ENCODE assay signal across 16 cellular contexts in the genomic region with DNA sequence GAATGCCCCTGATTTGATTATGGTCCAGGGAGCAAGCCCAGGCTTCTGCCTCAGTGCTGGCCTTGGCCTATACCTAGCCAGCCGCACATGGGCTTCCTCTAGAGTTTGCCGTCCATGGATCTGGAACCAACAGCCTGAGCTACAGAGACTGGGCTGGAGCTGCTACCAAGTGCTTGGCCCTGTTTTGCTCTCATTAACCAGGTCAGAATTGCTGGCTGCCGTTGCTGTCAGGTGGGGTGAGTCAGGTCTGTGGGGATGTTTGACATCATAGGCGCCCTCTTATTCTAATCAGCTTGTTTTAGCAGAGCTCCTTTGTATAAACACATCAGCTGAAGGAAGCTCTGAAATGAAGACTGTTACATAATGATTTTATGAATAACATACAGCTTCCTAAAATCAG.
DNase-seq lines count a peak whose midpoint lies in the region; ATAC-seq, FAIRE-seq and TF ChIP-seq lines count a peak whose summit lies in the region.
"Had no signal": no experiment of that assay in that cellular context is flagged by ENCODE, and none has a peak within 500 bp of the region (broad histone marks: within the 10 kb centered on the region; RNA-seq: fewer than 3 reads in every experiment).

No MANE protein-coding gene starts in this region.

- H3K36me3 ChIP-seq in adrenal gland (replicated peaks in 1 of 2): no peaks in the 10 kb centered on the region
- H3K36me3 ChIP-seq: neural progenitor cell, vagina had no signal

- H3K36me3 Mint-ChIP-seq in activated CD4-positive, alpha-beta memory T cell treated with anti-CD3 and anti-CD28 coated beads for 36 hours: no peaks in the 10 kb centered on the region
- peaks cover 5% of the 10 kb centered on the region for H3K36me3 Mint-ChIP-seq in activated CD4-positive, alpha-beta memory T cell treated with anti-CD3 and anti-CD28 coated beads, Interleukin-2, amount 10 ng/mL, durations not matched to agents 7 days and 5 days (ENCODE audit: low read depth)

- TF ChIP-seq POLR2A in adrenal gland (IDR thresholded peaks at IDR 0.05): no peak

- CTCF ChIA-PET in activated CD4-positive, alpha-beta memory T cell treated with anti-CD3 and anti-CD28 coated beads for 36 hours (lab: Charles Lee): interaction anchor here (1.1 kb wide), 1 partner anchor 17 kb away, joined by 3 read pairs; no protein-coding TSS in a partner anchor
- CTCF ChIA-PET in activated CD4-positive, alpha-beta memory T cell treated with anti-CD3 and anti-CD28 coated beads, Interleukin-2, amount 10 ng/mL, durations not matched to agents 7 days and 5 days (lab: Charles Lee): interaction anchor here (1.7 kb wide), 1 partner anchor 347 kb away, joined by 4 read pairs; no protein-coding TSS in a partner anchor

- WGBS in adrenal gland, 4 donors: 68 to 82% (median 77%) methylated on average over 4 of the region's 4 CpGs

- H3K4me3 ChIP-seq in adrenal gland: no peak overlapping the region
- H3K4me3 ChIP-seq: GM12878, neural progenitor cell, vagina had no signal

- no peak overlapping the region for H3K4me3 Mint-ChIP-seq in activated CD4-positive, alpha-beta memory T cell treated with anti-CD3 and anti-CD28 coated beads for 36 hours
- H3K4me3 Mint-ChIP-seq in activated CD4-positive, alpha-beta memory T cell treated with anti-CD3 and anti-CD28 coated beads, Interleukin-2, amount 10 ng/mL, durations not matched to agents 7 days and 5 days: no peak overlapping the region
- H3K4me3 Mint-ChIP-seq: activated T-cell treated with anti-CD3 and anti-CD28 coated beads, Interleukin-2, amount 50 U/mL, for 4 hours; neural progenitor cell had no signal

- H3K27me3 ChIP-seq in adrenal gland: no peaks in the 10 kb centered on the region
- H3K27me3 ChIP-seq: neural progenitor cell, vagina had no signal

- no peak overlapping the region for H3K27ac ChIP-seq in adrenal gland
- H3K27ac ChIP-seq: neural progenitor cell, RWPE1 had no signal

- no peak for FAIRE-seq in frontal cortex (lab: Jason Lieb, UNC)
- FAIRE-seq: GM12878 had no signal

- POLR2A ChIA-PET in activated CD4-positive, alpha-beta memory T cell treated with anti-CD3 and anti-CD28 coated beads for 36 hours (lab: Charles Lee): interaction anchor here (1.4 kb wide), 1 partner anchor 9 kb away, joined by 4 read pairs; no protein-coding TSS in a partner anchor
- POLR2A ChIA-PET in activated CD4-positive, alpha-beta memory T cell treated with anti-CD3 and anti-CD28 coated beads, Interleukin-2, amount 10 ng/mL, durations not matched to agents 7 days and 5 days (lab: Charles Lee): interaction anchor here (0.7 to 1.4 kb wide), 2 partner anchors 15 to 59 kb away, joined by 3 to 4 read pairs; no protein-coding TSS in a partner anchor

- peak; percentile 32 for DNase-seq in activated CD4-positive, alpha-beta memory T cell treated with anti-CD3 and anti-CD28 coated beads for 36 hours
- no peak for DNase-seq in activated CD4-positive, alpha-beta memory T cell treated with anti-CD3 and anti-CD28 coated beads, Interleukin-2, amount 10 ng/mL, durations not matched to agents 7 days and 5 days
- DNase-seq in adrenal gland: peak in 4 of 7 donors; percentile 23 to 52 (median 30)
- peak; percentile 39 for DNase-seq in glomerular visceral epithelial cell (ENCODE audit: extremely low spot score)
- DNase-seq in sciatic nerve (ENCODE audit: low spot score): no peak
- DNase-seq in frontal cortex (ENCODE audit: low spot score in 2 of 2): no peak
- no peak for DNase-seq in NCI-H1694 treated with DMSO at 0.1 percent for 48 hours (lab: John Stamatoyannopoulos, UW)
- DNase-seq: ACHN; activated T-cell treated with anti-CD3 and anti-CD28 coated beads, Interleukin-2, amount 50 U/mL, for 4 hours; NCI-H1048; NCI-H526 had no signal

- peak; percentile 72 for ATAC-seq in sciatic nerve
- ATAC-seq in GM21526 (IDR thresholded peaks at IDR 0.05; ENCODE audit: low FRiP score, unreplicated experiment): no peak
- ATAC-seq: GM12878 had no signal

- no peaks in the 10 kb centered on the region for H3K27me3 Mint-ChIP-seq in activated CD4-positive, alpha-beta memory T cell treated with anti-CD3 and anti-CD28 coated beads for 36 hours
- no peaks in the 10 kb centered on the region for H3K27me3 Mint-ChIP-seq in activated CD4-positive, alpha-beta memory T cell treated with anti-CD3 and anti-CD28 coated beads, Interleukin-2, amount 10 ng/mL, durations not matched to agents 7 days and 5 days

- peaks cover 31% of the 10 kb centered on the region for H3K4me1 Mint-ChIP-seq in activated CD4-positive, alpha-beta memory T cell treated with anti-CD3 and anti-CD28 coated beads for 36 hours (ENCODE audit: low read depth)
- peaks cover 18% of the 10 kb centered on the region for H3K4me1 Mint-ChIP-seq in activated CD4-positive, alpha-beta memory T cell treated with anti-CD3 and anti-CD28 coated beads, Interleukin-2, amount 10 ng/mL, durations not matched to agents 7 days and 5 days

- no peak overlapping the region for H3K27ac Mint-ChIP-seq in activated CD4-positive, alpha-beta memory T cell treated with anti-CD3 and anti-CD28 coated beads for 36 hours
- H3K27ac Mint-ChIP-seq in activated CD4-positive, alpha-beta memory T cell treated with anti-CD3 and anti-CD28 coated beads, Interleukin-2, amount 10 ng/mL, durations not matched to agents 7 days and 5 days: no peak overlapping the region
- H3K27ac Mint-ChIP-seq: neural progenitor cell had no signal

- intact Hi-C loops in activated CD4-positive, alpha-beta memory T cell treated with anti-CD3 and anti-CD28 coated beads for 36 hours (cut with micrococcal nuclease): no loop called here
- intact Hi-C loops in adrenal gland (cut with DNase I) (no loop called here), sciatic nerve (cut with DNase I) (no loop called here)

- no peaks in the 10 kb centered on the region for H3K4me1 ChIP-seq in adrenal gland (replicated peaks in 1 of 2)

- H3K9me3 ChIP-seq in adrenal gland (replicated peaks in 1 of 3): no peaks in the 10 kb centered on the region
- H3K9me3 ChIP-seq: vagina had no signal

- H3K9me3 Mint-ChIP-seq in activated CD4-positive, alpha-beta memory T cell treated with anti-CD3 and anti-CD28 coated beads for 36 hours: no peaks in the 10 kb centered on the region
- H3K9me3 Mint-ChIP-seq in activated CD4-positive, alpha-beta memory T cell treated with anti-CD3 and anti-CD28 coated beads, Interleukin-2, amount 10 ng/mL, durations not matched to agents 7 days and 5 days: no peaks in the 10 kb centered on the region
- H3K9me3 Mint-ChIP-seq: neural progenitor cell had no signal

- no peak for TF ChIP-seq CTCF in adrenal gland (IDR thresholded peaks at IDR 0.05)

Comparison
In these comparisons a context has a peak if more than half of its experiments do, and no peak if none do; other contexts are left out.
1. DNase-seq: peak in activated CD4-positive, alpha-beta memory T cell treated with anti-CD3 and anti-CD28 coated beads for 36 hours (single experiment), adrenal gland (4 of 7) and glomerular visceral epithelial cell (single experiment); none in activated CD4-positive, alpha-beta memory T cell treated with anti-CD3 and anti-CD28 coated beads, Interleukin-2, amount 10 ng/mL, durations not matched to agents 7 days and 5 days (single experiment), sciatic nerve (single experiment), frontal cortex (0 of 2) and NCI-H1694 treated with DMSO at 0.1 percent for 48 hours (single experiment).